ENCODE assay signal across 19 cellular contexts in the genomic region with DNA sequence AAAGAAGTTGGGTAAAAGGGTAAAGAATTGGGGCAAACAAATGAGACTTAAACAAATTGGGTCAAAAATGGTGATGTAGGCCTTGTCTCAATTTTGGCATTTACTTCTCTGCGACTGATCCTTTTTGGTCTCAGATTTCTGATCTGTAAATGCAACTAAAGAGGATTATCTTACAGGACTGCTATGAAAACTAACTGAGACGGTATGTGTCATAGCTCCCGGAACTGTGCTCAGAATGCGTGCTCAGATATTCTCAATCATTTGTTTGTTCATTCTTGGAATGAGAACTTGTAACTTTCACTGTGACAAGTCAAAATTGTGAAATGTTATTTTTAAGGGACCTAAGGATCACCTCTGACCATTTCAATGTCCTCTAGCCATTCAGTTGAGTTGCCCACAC.
"Had no signal": no experiment of that assay in that cellular context is flagged by ENCODE, and none has a peak within 500 bp of the region (broad histone marks: within the 10 kb centered on the region; RNA-seq: fewer than 3 reads in every experiment).

No MANE protein-coding gene starts in this region.

- H3K36me3 Mint-ChIP-seq: naive B cell had no signal

- H3K27ac Mint-ChIP-seq: naive B cell, nephron progenitor cell had no signal

- H3K27ac ChIP-seq: coronary artery, dorsolateral prefrontal cortex, heart left ventricle, right atrium auricular region, sigmoid colon, skin epidermis, thyroid gland, upper lobe of right lung, vagina had no signal

- H3K4me1 Mint-ChIP-seq: naive B cell, nephron progenitor cell had no signal

- H3K36me3 ChIP-seq: heart left ventricle, right atrium auricular region, sigmoid colon, thyroid gland, upper lobe of right lung, vagina had no signal

- H3K27me3 Mint-ChIP-seq: naive B cell had no signal

- H3K4me3 ChIP-seq: coronary artery, dorsolateral prefrontal cortex, heart left ventricle, right atrium auricular region, sigmoid colon, skin epidermis, thyroid gland, upper lobe of right lung, vagina had no signal

- H3K4me3 Mint-ChIP-seq: naive B cell, nephron progenitor cell had no signal

- ATAC-seq: heart left ventricle, upper lobe of right lung had no signal

- H3K4me1 ChIP-seq: heart left ventricle, right atrium auricular region, sigmoid colon, thyroid gland, upper lobe of right lung, vagina had no signal

- H3K9me3 ChIP-seq: sigmoid colon, thyroid gland, upper lobe of right lung, vagina had no signal

- H3K27me3 ChIP-seq: dorsolateral prefrontal cortex, heart left ventricle, right atrium auricular region, sigmoid colon, thyroid gland, upper lobe of right lung, vagina had no signal

- DNase-seq: dorsolateral prefrontal cortex; effector CD8-positive, alpha-beta T cell; heart left ventricle; hippocampal formation; kidney glomerular epithelial cell; mesendoderm; naive B cell; nephron progenitor cell; posterior cingulate gyrus; sigmoid colon; stimulated activated CD4-positive, alpha-beta T cell treated with anti-CD3 and anti-CD28 coated beads, Interleukin-2, amount 100 ng/mL, for 24 hours; stimulated activated CD4-positive, alpha-beta T cell treated with anti-CD3 and anti-CD28 coated beads, Interleukin-4, amount 100 ng/mL, for 4 hours; stimulated activated naive CD4-positive, alpha-beta T cell treated with Interleukin-2 at 50 U/mL for 16 hours; thyroid gland; upper lobe of right lung had no signal
